Comparison of ENCODE assay signal across 10 cellular contexts in genomic region chr5:177327539-177328522, GRCh38. TPM values are rescaled to one million over a fixed set of nuclear protein-coding genes. Genes with fewer than 3 reads are reported as not detected.
A peak's percentile ranks its signal among the peaks of the same experiment; 100 is the strongest.
DNase-seq lines count a peak whose midpoint lies in the region; ATAC-seq, FAIRE-seq and TF ChIP-seq lines count a peak whose summit lies in the region.
"Had no signal": no experiment of that assay in that cellular context is flagged by ENCODE, and none has a peak within 500 bp of the region (broad histone marks: within the 10 kb centered on the region; RNA-seq: fewer than 3 reads in every experiment).

No MANE protein-coding gene starts in this region.

- peak overlapping the region; percentile 61 for H3K27ac ChIP-seq in astrocyte (ENCODE audit: low read depth, low read length)

- peak overlapping the region; percentile 74 for H2AFZ ChIP-seq in astrocyte (ENCODE audit: low read depth, low read length)

- no peaks in the 10 kb centered on the region for H3K9me3 ChIP-seq in astrocyte (ENCODE audit: insufficient read depth, low read depth, low read length)

- peaks cover 9% of the 10 kb centered on the region for H3K4me1 Mint-ChIP-seq in activated CD4-positive, alpha-beta T cell treated with anti-CD3 and anti-CD28 coated beads for 36 hours
- H3K4me1 Mint-ChIP-seq in astrocyte (ENCODE audit: low read depth, unreplicated experiment): peaks cover 14% of the 10 kb centered on the region
- H3K4me1 Mint-ChIP-seq in stimulated activated naive CD8-positive, alpha-beta T cell treated with anti-CD3 and anti-CD28 coated beads, Interleukin-15, amount 100 ng/mL, for 72 hours: peaks cover 41% of the 10 kb centered on the region

- peak overlapping the region; percentile 65 for H3K9ac ChIP-seq in astrocyte (ENCODE audit: low read length)

- no peak for TF ChIP-seq CTCF in astrocyte (IDR thresholded peaks at IDR 0.05; ENCODE audit: insufficient read depth, low read depth, low read length)

- H4K20me1 ChIP-seq in astrocyte (ENCODE audit: insufficient read depth, low read length): peaks cover 38% of the 10 kb centered on the region

- peaks cover 13% of the 10 kb centered on the region for H3K36me3 Mint-ChIP-seq in activated CD4-positive, alpha-beta T cell treated with anti-CD3 and anti-CD28 coated beads for 36 hours (ENCODE audit: low read depth)
- peaks cover 15% of the 10 kb centered on the region for H3K36me3 Mint-ChIP-seq in astrocyte (ENCODE audit: low read depth, unreplicated experiment)

- POLR2A ChIA-PET in activated CD4-positive, alpha-beta T cell treated with anti-CD3 and anti-CD28 coated beads for 36 hours (lab: Charles Lee): no interaction called here

- ATAC-seq in activated CD4-positive, alpha-beta T cell treated with anti-CD3 and anti-CD28 coated beads for 36 hours: peak; percentile 73
- peak; percentile 34 for ATAC-seq in left lobe of liver
- peak; percentile 93 for ATAC-seq in stimulated activated naive CD8-positive, alpha-beta T cell treated with anti-CD3 and anti-CD28 coated beads, Interleukin-15, amount 100 ng/mL, for 72 hours

- H3K4me2 ChIP-seq in astrocyte (ENCODE audit: low read length): peak overlapping the region; percentile 79

- H3K27me3 ChIP-seq in astrocyte (ENCODE audit: insufficient read depth, low read length): no peaks in the 10 kb centered on the region

- H3K36me3 ChIP-seq in astrocyte (ENCODE audit: insufficient read depth, low read length): peaks cover 2% of the 10 kb centered on the region

- intact Hi-C loops in activated CD4-positive, alpha-beta T cell treated with anti-CD3 and anti-CD28 coated beads for 36 hours (cut with DNase I, micrococcal nuclease): no loop called here

- H3K27me3 Mint-ChIP-seq in activated CD4-positive, alpha-beta T cell treated with anti-CD3 and anti-CD28 coated beads for 36 hours: no peaks in the 10 kb centered on the region
- H3K27me3 Mint-ChIP-seq in astrocyte (ENCODE audit: low read depth, unreplicated experiment): no peaks in the 10 kb centered on the region
- H3K27me3 Mint-ChIP-seq in stimulated activated naive CD8-positive, alpha-beta T cell treated with anti-CD3 and anti-CD28 coated beads, Interleukin-15, amount 100 ng/mL, for 72 hours: no peaks in the 10 kb centered on the region

- DNase-seq in activated CD4-positive, alpha-beta T cell treated with anti-CD3 and anti-CD28 coated beads for 36 hours: no peak
- no peak for DNase-seq in activated CD4-positive, alpha-beta T cell treated with anti-CD3 and anti-CD28 coated beads for 48 hours
- DNase-seq in astrocyte (ENCODE audit: low read depth) (peak; percentile 75), left lobe of liver (ENCODE audit: low spot score) (no peak), NCI-H2029 (lab: John Stamatoyannopoulos, UW) (no peak), NAMALWA (ENCODE audit: low spot score) (no peak)
- peak in 1 of 2 donors; percentile 47 for DNase-seq in stimulated activated naive CD8-positive, alpha-beta T cell treated with anti-CD3 and anti-CD28 coated beads, Interleukin-15, amount 100 ng/mL, for 72 hours
- DNase-seq in activated CD8-positive, alpha-beta memory T cell treated with anti-CD3 and anti-CD28 coated beads, Interleukin-2, amount 50 U/mL, for 48 hours: no peak
- DNase-seq: NCI-H446 treated with DMSO at 0.1 percent for 48 hours; stimulated activated CD4-positive, alpha-beta T cell treated with anti-CD3 and anti-CD28 coated beads, Interleukin-1b, Interleukin-23, amount 100 ng/mL, for 48 hours had no signal

- peaks cover 4% of the 10 kb centered on the region for H3K79me2 ChIP-seq in astrocyte (ENCODE audit: insufficient read depth, low read length)

- peaks cover 21% of the 10 kb centered on the region for H3K4me1 ChIP-seq in astrocyte (ENCODE audit: insufficient read depth, low read length)

- FAIRE-seq in astrocyte (lab: Jason Lieb, UNC): no peak

- H3K4me3 ChIP-seq in astrocyte (ENCODE audit: insufficient read depth, low read depth, low read length): no peak overlapping the region

- H3K4me3 Mint-ChIP-seq in activated CD4-positive, alpha-beta T cell treated with anti-CD3 and anti-CD28 coated beads for 36 hours: peak overlapping the region; percentile 28
- no peak overlapping the region for H3K4me3 Mint-ChIP-seq in astrocyte (ENCODE audit: unreplicated experiment)
- H3K4me3 Mint-ChIP-seq in stimulated activated naive CD8-positive, alpha-beta T cell treated with anti-CD3 and anti-CD28 coated beads, Interleukin-15, amount 100 ng/mL, for 72 hours: peak overlapping the region; percentile 54 to 62

- no peaks in the 10 kb centered on the region for H3K9me3 Mint-ChIP-seq in activated CD4-positive, alpha-beta T cell treated with anti-CD3 and anti-CD28 coated beads for 36 hours (ENCODE audit: low read depth)
- H3K9me3 Mint-ChIP-seq in astrocyte (ENCODE audit: unreplicated experiment): no peaks in the 10 kb centered on the region
- no peaks in the 10 kb centered on the region for H3K9me3 Mint-ChIP-seq in stimulated activated naive CD8-positive, alpha-beta T cell treated with anti-CD3 and anti-CD28 coated beads, Interleukin-15, amount 100 ng/mL, for 72 hours

- H3K27ac Mint-ChIP-seq in activated CD4-positive, alpha-beta T cell treated with anti-CD3 and anti-CD28 coated beads for 36 hours: no peak overlapping the region
- peak overlapping the region; percentile 88 for H3K27ac Mint-ChIP-seq in astrocyte (ENCODE audit: unreplicated experiment)
- peak overlapping the region; percentile 79 to 95 for H3K27ac Mint-ChIP-seq in stimulated activated naive CD8-positive, alpha-beta T cell treated with anti-CD3 and anti-CD28 coated beads, Interleukin-15, amount 100 ng/mL, for 72 hours

- CTCF ChIA-PET in activated CD4-positive, alpha-beta T cell treated with anti-CD3 and anti-CD28 coated beads for 36 hours (lab: Charles Lee): interaction anchor here (0.8 to 2.0 kb wide), 6 partner anchors 8 to 26 kb away, joined by 3 to 9 read pairs (median 5); no protein-coding TSS in a partner anchor

RNA-seq across cellular contexts. Expression of gene MXD3, which starts 16.1 kb away (rescaled TPM):
- total RNA-seq in activated CD4-positive, alpha-beta T cell treated with anti-CD3 and anti-CD28 coated beads for 36 hours: 10 to 100 TPM; 21.3 to 27.2 TPM
- total RNA-seq in astrocyte (2.3 and 2.8 TPM in 2 replicates), left lobe of liver (9.4 TPM)

RNA-seq across cellular contexts. Expression of gene LMAN2, which starts 23.6 kb away (rescaled TPM):
- 10 to 100 TPM; 74.5 to 92.1 TPM for total RNA-seq in activated CD4-positive, alpha-beta T cell treated with anti-CD3 and anti-CD28 coated beads for 36 hours
- 103 and 106 TPM in 2 replicates for total RNA-seq in astrocyte
- 162 TPM for total RNA-seq in left lobe of liver

RNA-seq across cellular contexts. Expression of gene PRELID1, which starts 24.2 kb away (rescaled TPM):
- 100 to 1,000 TPM; 266 to 362 TPM for total RNA-seq in activated CD4-positive, alpha-beta T cell treated with anti-CD3 and anti-CD28 coated beads for 36 hours
- total RNA-seq in astrocyte (178 and 196 TPM in 2 replicates), left lobe of liver (68.1 TPM)

RNA-seq across cellular contexts. Expression of gene RAB24, which starts 24.3 kb away (rescaled TPM):
- total RNA-seq in activated CD4-positive, alpha-beta T cell treated with anti-CD3 and anti-CD28 coated beads for 36 hours: 10 to 100 TPM; 10.9 to 21.0 TPM
- total RNA-seq in astrocyte: 31.7 and 36.4 TPM in 2 replicates
- 15.3 TPM for total RNA-seq in left lobe of liver

RNA-seq across cellular contexts. Expression of gene RGS14, which starts 29.9 kb away (rescaled TPM):
- total RNA-seq in activated CD4-positive, alpha-beta T cell treated with anti-CD3 and anti-CD28 coated beads for 36 hours: 10 to 100 TPM; 43.8 to 62.0 TPM
- total RNA-seq in astrocyte (7.8 and 11.3 TPM in 2 replicates), left lobe of liver (34.6 TPM)

Comparison
In these comparisons a context has a peak if more than half of its experiments do, and no peak if none do; other contexts are left out.
1. ATAC-seq: peak in every context shown above with its lines; median percentile 93 in stimulated activated naive CD8-positive, alpha-beta T cell treated with anti-CD3 and anti-CD28 coated beads, Interleukin-15, amount 100 ng/mL, for 72 hours; 73 in activated CD4-positive, alpha-beta T cell treated with anti-CD3 and anti-CD28 coated beads for 36 hours; 34 in left lobe of liver.